ENCODE assay signal across 28 cellular contexts in the genomic region with DNA sequence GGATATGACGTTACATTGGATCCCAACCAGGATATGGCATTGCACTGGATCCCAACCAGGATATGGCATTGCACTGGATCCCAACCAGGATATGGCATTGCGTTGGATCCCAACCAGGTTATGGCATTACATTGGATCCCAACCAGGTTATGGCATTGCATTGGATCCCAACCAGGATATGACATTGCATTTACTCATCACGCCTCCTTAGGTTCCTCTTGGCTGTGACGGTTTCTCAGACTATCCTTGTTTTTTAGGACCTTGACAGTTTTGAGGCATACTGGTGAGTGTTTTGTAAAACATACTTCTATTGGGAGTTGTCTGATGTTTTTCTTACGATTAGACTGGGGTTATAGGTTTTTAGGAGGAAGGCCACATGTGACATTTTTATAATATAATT.
"Had no signal": no experiment of that assay in that cellular context is flagged by ENCODE, and none has a peak within 500 bp of the region (broad histone marks: within the 10 kb centered on the region; RNA-seq: fewer than 3 reads in every experiment).

No MANE protein-coding gene starts in this region.

- H3K27ac ChIP-seq: adrenal gland, RWPE1, SJCRH30, WERI-Rb-1 had no signal

- H3K36me3 ChIP-seq: adrenal gland, SJCRH30, WERI-Rb-1 had no signal

- ATAC-seq: activated CD8-positive, alpha-beta T cell treated with anti-CD3 and anti-CD28 coated beads for 36 hours; activated T-cell treated with anti-CD3 and anti-CD28 coated beads, Interleukin-2, amount 50 U/mL, for 72 hours; Panc1 had no signal

- H3K4me3 ChIP-seq: adrenal gland, SJCRH30 had no signal

- H3K9me3 ChIP-seq: adrenal gland, SJCRH30, SK-N-SH had no signal

- DNase-seq: activated CD4-positive, alpha-beta T cell treated with anti-CD3 and anti-CD28 coated beads for 4 hours; activated CD8-positive, alpha-beta memory T cell treated with anti-CD3 and anti-CD28 coated beads, Interleukin-2, amount 50 U/mL, for 4 hours; activated CD8-positive, alpha-beta T cell treated with anti-CD3 and anti-CD28 coated beads for 36 hours; activated gamma-delta T cell treated with Interleukin-2 at 50 U/mL for 16 hours; activated naive CD4-positive, alpha-beta T cell treated with anti-CD3 and anti-CD28 coated beads, Interleukin-2, amount 50 U/mL, for 16 hours; activated naive CD8-positive, alpha-beta T cell treated with anti-CD3 and anti-CD28 coated beads, Interleukin-2, amount 10 ng/mL, durations not matched to agents 7 days and 5 days; activated T-cell treated with anti-CD3 and anti-CD28 coated beads, Interleukin-2, amount 50 U/mL, for 72 hours; adrenal gland; anterior cingulate cortex; caudate nucleus; MV-4-11; NCI-H1092 treated with DMSO at 0.1 percent for 48 hours; NCI-H1417 treated with DMSO at 0.1 percent for 48 hours; NCI-H1694; NCI-H2029; NCI-H2107; NCI-H2171 treated with DMSO at 0.1 percent for 48 hours; NCI-H345; NCI-H510A; NCI-H526 treated with DMSO at 0.1 percent for 48 hours; NCI-H82; Right ventricle myocardium superior; SJCRH30; SK-N-SH; T-helper 1 cell; WERI-Rb-1 had no signal

- H3K4me1 ChIP-seq: SJCRH30 had no signal
